ENCODE assay signal across 2 cellular contexts in the genomic region with DNA sequence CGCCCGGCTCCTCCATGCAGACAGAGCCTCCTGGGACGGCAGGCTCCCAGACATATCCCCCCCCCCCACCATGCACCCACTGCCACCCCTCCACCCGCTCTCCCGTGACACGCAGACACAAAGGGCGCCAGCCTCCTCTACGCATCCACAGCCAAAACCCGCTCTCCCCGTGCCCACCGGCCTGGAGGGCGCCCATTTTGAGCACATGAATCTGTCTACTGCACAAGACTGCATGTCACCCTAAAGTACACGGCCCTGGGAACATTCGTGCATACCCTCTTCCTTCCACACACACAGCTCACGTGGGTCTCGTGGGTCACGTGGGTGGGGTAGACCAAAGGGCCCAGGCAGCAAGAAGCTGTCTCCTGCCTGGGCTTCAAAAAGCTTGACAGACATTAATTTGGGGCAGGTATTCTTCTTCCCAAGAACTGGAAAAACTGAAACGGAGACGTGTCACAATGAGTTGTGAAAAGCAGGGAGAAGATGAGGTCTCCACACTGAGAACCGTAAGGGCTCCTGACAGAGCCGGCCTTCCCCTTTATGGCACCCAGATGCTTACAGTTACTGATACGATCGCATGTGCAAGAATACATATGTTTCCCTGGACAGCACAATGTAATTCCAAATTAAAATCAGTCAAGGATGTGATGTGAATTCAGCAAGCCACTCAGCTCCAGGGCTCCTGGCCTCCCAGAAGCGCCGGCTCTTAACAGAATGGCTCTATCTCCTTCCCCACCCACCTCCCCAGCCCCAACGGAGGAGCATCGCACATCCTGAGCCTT.
TF ChIP-seq lines count a peak whose summit lies in the region.

No MANE protein-coding gene starts in this region.

TF ChIP-seq in SK-N-SH, 30 proteins besides CTCF, POLR2A, EP300 and RAD21 (continued from another document):
- TF ChIP-seq, protein P1, sequence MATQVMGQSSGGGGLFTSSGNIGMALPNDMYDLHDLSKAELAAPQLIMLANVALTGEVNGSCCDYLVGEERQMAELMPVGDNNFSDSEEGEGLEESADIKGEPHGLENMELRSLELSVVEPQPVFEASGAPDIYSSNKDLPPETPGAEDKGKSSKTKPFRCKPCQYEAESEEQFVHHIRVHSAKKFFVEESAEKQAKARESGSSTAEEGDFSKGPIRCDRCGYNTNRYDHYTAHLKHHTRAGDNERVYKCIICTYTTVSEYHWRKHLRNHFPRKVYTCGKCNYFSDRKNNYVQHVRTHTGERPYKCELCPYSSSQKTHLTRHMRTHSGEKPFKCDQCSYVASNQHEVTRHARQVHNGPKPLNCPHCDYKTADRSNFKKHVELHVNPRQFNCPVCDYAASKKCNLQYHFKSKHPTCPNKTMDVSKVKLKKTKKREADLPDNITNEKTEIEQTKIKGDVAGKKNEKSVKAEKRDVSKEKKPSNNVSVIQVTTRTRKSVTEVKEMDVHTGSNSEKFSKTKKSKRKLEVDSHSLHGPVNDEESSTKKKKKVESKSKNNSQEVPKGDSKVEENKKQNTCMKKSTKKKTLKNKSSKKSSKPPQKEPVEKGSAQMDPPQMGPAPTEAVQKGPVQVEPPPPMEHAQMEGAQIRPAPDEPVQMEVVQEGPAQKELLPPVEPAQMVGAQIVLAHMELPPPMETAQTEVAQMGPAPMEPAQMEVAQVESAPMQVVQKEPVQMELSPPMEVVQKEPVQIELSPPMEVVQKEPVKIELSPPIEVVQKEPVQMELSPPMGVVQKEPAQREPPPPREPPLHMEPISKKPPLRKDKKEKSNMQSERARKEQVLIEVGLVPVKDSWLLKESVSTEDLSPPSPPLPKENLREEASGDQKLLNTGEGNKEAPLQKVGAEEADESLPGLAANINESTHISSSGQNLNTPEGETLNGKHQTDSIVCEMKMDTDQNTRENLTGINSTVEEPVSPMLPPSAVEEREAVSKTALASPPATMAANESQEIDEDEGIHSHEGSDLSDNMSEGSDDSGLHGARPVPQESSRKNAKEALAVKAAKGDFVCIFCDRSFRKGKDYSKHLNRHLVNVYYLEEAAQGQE (IDR thresholded peaks at IDR 0.05; ENCODE audit: low read depth, low read length) = no peak
- TF ChIP-seq GATA2 (CRISPR knock-in tag; IDR thresholded peaks at IDR 0.05) = peak; percentile 64
- TF ChIP-seq EZH2phosphoT487 (IDR thresholded peaks at IDR 0.05; ENCODE audit: borderline replicate concordance, low read depth) = no peak
- TF ChIP-seq POLR2AphosphoS5 (IDR thresholded peaks at IDR 0.05; ENCODE audit: low read depth, low read length) = no peak
- peak; percentile 68; the same call in 1 of the 2 replicates for TF ChIP-seq RCOR1 (IDR thresholded peaks at IDR 0.05; ENCODE audit: low read length)
- no peak for TF ChIP-seq SIN3A (IDR thresholded peaks at IDR 0.05; ENCODE audit: borderline replicate concordance, low read depth, low read length)

TF ChIP-seq in SK-N-SH treated with all-trans-retinoic acid at 6 μM for 48 hours, 23 proteins besides CTCF, POLR2A, EP300 and RAD21 (continued from another document):
- TF ChIP-seq, protein P2, sequence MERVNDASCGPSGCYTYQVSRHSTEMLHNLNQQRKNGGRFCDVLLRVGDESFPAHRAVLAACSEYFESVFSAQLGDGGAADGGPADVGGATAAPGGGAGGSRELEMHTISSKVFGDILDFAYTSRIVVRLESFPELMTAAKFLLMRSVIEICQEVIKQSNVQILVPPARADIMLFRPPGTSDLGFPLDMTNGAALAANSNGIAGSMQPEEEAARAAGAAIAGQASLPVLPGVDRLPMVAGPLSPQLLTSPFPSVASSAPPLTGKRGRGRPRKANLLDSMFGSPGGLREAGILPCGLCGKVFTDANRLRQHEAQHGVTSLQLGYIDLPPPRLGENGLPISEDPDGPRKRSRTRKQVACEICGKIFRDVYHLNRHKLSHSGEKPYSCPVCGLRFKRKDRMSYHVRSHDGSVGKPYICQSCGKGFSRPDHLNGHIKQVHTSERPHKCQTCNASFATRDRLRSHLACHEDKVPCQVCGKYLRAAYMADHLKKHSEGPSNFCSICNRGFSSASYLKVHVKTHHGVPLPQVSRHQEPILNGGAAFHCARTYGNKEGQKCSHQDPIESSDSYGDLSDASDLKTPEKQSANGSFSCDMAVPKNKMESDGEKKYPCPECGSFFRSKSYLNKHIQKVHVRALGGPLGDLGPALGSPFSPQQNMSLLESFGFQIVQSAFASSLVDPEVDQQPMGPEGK (CRISPR knock-in tag; IDR thresholded peaks at IDR 0.05; ENCODE audit: borderline replicate concordance) = no peak
- no peak for TF ChIP-seq PPARA (CRISPR knock-in tag; IDR thresholded peaks at IDR 0.05; ENCODE audit: borderline replicate concordance)
- TF ChIP-seq ZNF70 (CRISPR knock-in tag; IDR thresholded peaks at IDR 0.05) = no peak
TF ChIP-seq in SK-N-SH treated with all-trans-retinoic acid at 6 μM for 48 hours: peak in this region for 0.
